In the genomic region with DNA sequence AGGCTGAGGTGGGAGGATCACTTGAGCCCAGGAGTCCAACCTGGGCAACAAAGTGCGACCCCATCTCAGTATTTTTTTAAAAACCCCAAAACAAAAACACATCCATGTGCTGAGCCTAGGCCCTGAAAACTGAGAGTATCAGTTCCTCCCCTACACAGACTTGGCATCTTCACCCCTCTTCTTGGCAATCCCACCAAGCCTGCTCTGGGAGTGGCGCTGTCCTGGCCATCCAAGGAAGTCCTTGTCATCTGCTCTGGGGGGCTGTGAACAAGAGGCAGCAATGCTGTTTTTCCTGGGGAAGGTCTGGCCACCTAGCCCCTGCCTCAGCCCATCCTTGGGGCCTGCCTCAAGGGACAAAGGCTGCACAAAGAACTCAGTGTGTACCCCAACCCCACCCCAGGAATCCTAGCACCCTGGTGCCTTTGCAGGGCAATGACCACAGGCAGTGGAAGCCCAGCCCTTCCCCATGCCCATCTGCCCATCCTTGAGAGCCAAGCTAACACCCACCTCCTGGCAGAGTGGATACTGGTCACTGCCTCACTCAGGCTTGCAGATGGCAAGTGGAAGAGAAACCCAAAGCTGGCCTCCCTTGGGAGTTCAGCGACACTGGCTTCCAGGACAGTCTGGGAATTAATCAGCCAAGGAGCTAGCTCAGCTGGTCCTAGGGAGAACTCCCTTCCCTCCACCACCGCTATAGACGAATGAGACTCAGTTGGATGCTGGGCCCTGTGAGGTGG, we compare ENCODE assay signal across 19 cellular contexts.
"Had no signal": no experiment of that assay in that cellular context is flagged by ENCODE, and none has a peak within 500 bp of the region (broad histone marks: within the 10 kb centered on the region; RNA-seq: fewer than 3 reads in every experiment).

No MANE protein-coding gene starts in this region.

- H3K27ac Mint-ChIP-seq: natural killer cell, neural progenitor cell had no signal

- H3K4me3 ChIP-seq: coronary artery, heart right ventricle, mucosa of descending colon, neural progenitor cell, pancreas, prostate gland, right lobe of liver, stomach, thoracic aorta, transverse colon had no signal

- H3K9ac ChIP-seq: neural progenitor cell had no signal

- H3K9me3 ChIP-seq: heart right ventricle, mucosa of descending colon, pancreas, prostate gland, right lobe of liver, stomach, thoracic aorta, transverse colon had no signal

- ATAC-seq: mucosa of descending colon, natural killer cell, pancreas had no signal

- H3K36me3 ChIP-seq: neural progenitor cell had no signal

- FAIRE-seq: frontal cortex, islet of Langerhans, pancreas had no signal

- H3K36me3 Mint-ChIP-seq: natural killer cell had no signal

- H3K9me3 Mint-ChIP-seq: natural killer cell, neural progenitor cell had no signal

- H3K4me3 Mint-ChIP-seq: natural killer cell, neural progenitor cell had no signal

- H3K27ac ChIP-seq: coronary artery, heart right ventricle, neural progenitor cell, pancreas, prostate gland, stomach, thoracic aorta, transverse colon had no signal

- DNase-seq: effector CD4-positive, alpha-beta T cell; heart right ventricle; hypothalamus; mucosa of descending colon; natural killer cell; occipital lobe; pancreas; retina; stimulated activated CD4-positive, alpha-beta T cell treated with anti-CD3 and anti-CD28 coated beads, Interleukin-4, amount 100 ng/mL, for 24 hours; stimulated activated naive CD4-positive, alpha-beta T cell; stomach; transverse colon had no signal

- H3K4me1 ChIP-seq: heart right ventricle, neural progenitor cell, pancreas, prostate gland, transverse colon had no signal

- H3K4me1 Mint-ChIP-seq: neural progenitor cell had no signal
